Comparison of ENCODE assay signal across 2 cellular contexts in the genomic region with DNA sequence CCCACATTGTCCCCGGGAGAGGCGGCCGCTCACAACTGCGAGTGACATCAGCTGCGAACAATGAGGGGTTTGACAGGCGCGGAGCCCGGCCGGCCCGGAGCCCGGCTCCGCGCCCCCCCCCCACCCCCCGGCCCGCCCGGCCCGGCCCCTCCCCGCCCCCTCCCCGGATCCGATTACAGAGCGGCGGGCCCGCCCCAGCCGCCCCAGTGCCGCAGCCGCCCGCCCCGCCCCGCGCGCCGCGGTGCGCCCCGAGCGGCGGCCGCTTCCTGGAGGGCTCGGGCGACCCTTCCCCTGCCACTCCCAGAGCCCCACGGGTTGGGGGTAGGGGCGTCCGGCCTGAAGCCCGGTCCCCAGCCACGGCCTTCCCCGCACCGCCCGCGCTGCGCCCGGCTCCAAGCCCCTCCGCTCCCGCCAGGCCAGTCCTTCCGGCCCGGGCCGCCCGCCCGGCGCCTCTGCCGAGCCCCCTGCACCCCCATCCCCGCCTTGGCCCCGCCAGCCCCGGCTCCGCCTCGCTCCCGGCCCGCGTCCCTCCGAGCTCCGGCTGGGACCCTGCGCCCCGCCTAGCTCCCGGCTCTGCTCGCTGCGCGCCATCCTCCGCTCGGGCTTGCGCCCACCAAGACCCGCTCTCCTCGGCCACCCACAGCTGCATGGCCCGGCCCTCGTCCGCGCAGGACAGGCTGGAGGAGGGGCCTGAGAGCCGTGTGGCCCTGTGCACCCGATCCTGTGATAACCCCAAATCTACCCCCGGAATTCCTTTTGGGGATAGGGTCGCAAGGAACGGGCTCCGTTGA.
TF ChIP-seq lines count a peak whose summit lies in the region.

A gene (minus strand): TSS at position 71 of the 791 bp plus-strand sequence. CDS start 6,214 bp downstream, outside the sequence.

TF ChIP-seq in HEK293T, 16 proteins besides CTCF, POLR2A, EP300 and RAD21 (continued from another document):
- no peak for TF ChIP-seq ARNT (IDR thresholded peaks at IDR 0.05)

TF ChIP-seq in K562, 482 proteins besides CTCF, POLR2A, EP300 and RAD21 (continued from another document and continues in another):
- TF ChIP-seq, protein P1, sequence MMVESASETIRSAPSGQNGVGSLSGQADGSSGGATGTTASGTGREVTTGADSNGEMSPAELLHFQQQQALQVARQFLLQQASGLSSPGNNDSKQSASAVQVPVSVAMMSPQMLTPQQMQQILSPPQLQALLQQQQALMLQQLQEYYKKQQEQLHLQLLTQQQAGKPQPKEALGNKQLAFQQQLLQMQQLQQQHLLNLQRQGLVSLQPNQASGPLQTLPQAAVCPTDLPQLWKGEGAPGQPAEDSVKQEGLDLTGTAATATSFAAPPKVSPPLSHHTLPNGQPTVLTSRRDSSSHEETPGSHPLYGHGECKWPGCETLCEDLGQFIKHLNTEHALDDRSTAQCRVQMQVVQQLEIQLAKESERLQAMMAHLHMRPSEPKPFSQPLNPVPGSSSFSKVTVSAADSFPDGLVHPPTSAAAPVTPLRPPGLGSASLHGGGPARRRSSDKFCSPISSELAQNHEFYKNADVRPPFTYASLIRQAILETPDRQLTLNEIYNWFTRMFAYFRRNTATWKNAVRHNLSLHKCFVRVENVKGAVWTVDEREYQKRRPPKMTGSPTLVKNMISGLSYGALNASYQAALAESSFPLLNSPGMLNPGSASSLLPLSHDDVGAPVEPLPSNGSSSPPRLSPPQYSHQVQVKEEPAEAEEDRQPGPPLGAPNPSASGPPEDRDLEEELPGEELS (CRISPR knock-in tag; IDR thresholded peaks at IDR 0.05; ENCODE audit: borderline replicate concordance), result no peak
- TF ChIP-seq NCOA4 (IDR thresholded peaks at IDR 0.05; ENCODE audit: partially characterized antibody) (no peak), NCOA1 (IDR thresholded peaks at IDR 0.05; ENCODE audit: low read depth) (no peak), NRF1 (conservative IDR thresholded peaks at IDR 0.05 in 1 of 2, IDR thresholded peaks at IDR 0.05 in 1 of 2) (peak in 1 of 2 experiments; percentile 53; a peak in 2 of 4 replicates), ZNF57 (CRISPR knock-in tag; IDR thresholded peaks at IDR 0.05) (no peak), HMG20B (CRISPR knock-in tag; IDR thresholded peaks at IDR 0.05) (no peak), SMARCA4 (IDR thresholded peaks at IDR 0.05) (no peak), ZFX (CRISPR knock-in tag; IDR thresholded peaks at IDR 0.05) (no peak; the same call in 1 of the 2 replicates), ZNF77 (CRISPR knock-in tag; IDR thresholded peaks at IDR 0.05) (no peak), ZNF75A (CRISPR knock-in tag; IDR thresholded peaks at IDR 0.05) (no peak), KLF1 (tag; IDR thresholded peaks at IDR 0.05) (no peak), KAT7 (CRISPR knock-in tag; IDR thresholded peaks at IDR 0.05; ENCODE audit: borderline replicate concordance) (no peak), ZNF79 (CRISPR knock-in tag; IDR thresholded peaks at IDR 0.05; ENCODE audit: low read depth) (no peak), ZNF717 (CRISPR knock-in tag; IDR thresholded peaks at IDR 0.05) (no peak), ZNF197 (CRISPR knock-in tag; IDR thresholded peaks at IDR 0.05; ENCODE audit: low read depth) (no peak), TRIM28 (IDR thresholded peaks at IDR 0.05) (no peak), PRPF4 (IDR thresholded peaks at IDR 0.05; ENCODE audit: insufficient read depth, low read depth, low read length, poor library complexity, severe bottlenecking) (no peak), PYGO2 (tag; IDR thresholded peaks at IDR 0.05) (no peak), ZNF263 (CRISPR knock-in tag; IDR thresholded peaks at IDR 0.05; ENCODE audit: borderline replicate concordance) (no peak), TEAD4 (IDR thresholded peaks at IDR 0.05; ENCODE audit: low read length) (no peak), TEAD4 (CRISPR knock-in tag; IDR thresholded peaks at IDR 0.05; ENCODE audit: borderline replicate concordance) (no peak), ZNF121 (CRISPR knock-in tag; conservative IDR thresholded peaks at IDR 0.05) (no peak), NR2F6 (CRISPR knock-in tag; IDR thresholded peaks at IDR 0.05) (no peak), ZNF347 (CRISPR knock-in tag; IDR thresholded peaks at IDR 0.05; ENCODE audit: low read depth) (no peak), SNRNP70 (optimal IDR thresholded peaks at IDR 0.05; ENCODE audit: low read depth, low read length) (no peak), FOXJ2 (tag; IDR thresholded peaks at IDR 0.05) (no peak), MAZ (CRISPR knock-in tag; conservative IDR thresholded peaks at IDR 0.05 in 1 of 2, IDR thresholded peaks at IDR 0.05 in 1 of 2) (0 out of 4 replicates have a peak, but pooled peaks of 1 of the 2 experiments have one; percentile 43), TFAM (CRISPR knock-in tag; conservative IDR thresholded peaks at IDR 0.05) (no peak), ZKSCAN3 (CRISPR knock-in tag; IDR thresholded peaks at IDR 0.05) (no peak), RB1 (IDR thresholded peaks at IDR 0.05; ENCODE audit: low read depth) (peak; percentile 56), SIX5 (IDR thresholded peaks at IDR 0.05; ENCODE audit: borderline replicate concordance in 1 of 2, insufficient read depth in 1 of 2, low read depth in 1 of 2, low read length in 2 of 2) (no peak), HNRNPLL (IDR thresholded peaks at IDR 0.05; ENCODE audit: low read depth, low read length, poor library complexity, severe bottlenecking) (no peak), ZFPM2 (CRISPR knock-in tag; IDR thresholded peaks at IDR 0.05) (no peak), PPARD (CRISPR knock-in tag; IDR thresholded peaks at IDR 0.05) (no peak), KAT8 (IDR thresholded peaks at IDR 0.05; ENCODE audit: low read depth) (no peak), BRD4 (IDR thresholded peaks at IDR 0.05) (no peak), SLC30A9 (CRISPR knock-in tag; IDR thresholded peaks at IDR 0.05) (no peak), XRCC5 (IDR thresholded peaks at IDR 0.05; ENCODE audit: low read depth, low read length) (no peak), ILF3 (IDR thresholded peaks at IDR 0.05; ENCODE audit: borderline replicate concordance) (no peak)
- TF ChIP-seq, protein P2, sequence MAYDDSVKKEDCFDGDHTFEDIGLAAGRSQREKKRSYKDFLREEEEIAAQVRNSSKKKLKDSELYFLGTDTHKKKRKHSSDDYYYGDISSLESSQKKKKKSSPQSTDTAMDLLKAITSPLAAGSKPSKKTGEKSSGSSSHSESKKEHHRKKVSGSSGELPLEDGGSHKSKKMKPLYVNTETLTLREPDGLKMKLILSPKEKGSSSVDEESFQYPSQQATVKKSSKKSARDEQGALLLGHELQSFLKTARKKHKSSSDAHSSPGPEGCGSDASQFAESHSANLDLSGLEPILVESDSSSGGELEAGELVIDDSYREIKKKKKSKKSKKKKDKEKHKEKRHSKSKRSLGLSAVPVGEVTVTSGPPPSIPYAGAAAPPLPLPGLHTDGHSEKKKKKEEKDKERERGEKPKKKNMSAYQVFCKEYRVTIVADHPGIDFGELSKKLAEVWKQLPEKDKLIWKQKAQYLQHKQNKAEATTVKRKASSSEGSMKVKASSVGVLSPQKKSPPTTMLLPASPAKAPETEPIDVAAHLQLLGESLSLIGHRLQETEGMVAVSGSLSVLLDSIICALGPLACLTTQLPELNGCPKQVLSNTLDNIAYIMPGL (CRISPR knock-in tag; IDR thresholded peaks at IDR 0.05), result no peak
- TF ChIP-seq, protein P3, sequence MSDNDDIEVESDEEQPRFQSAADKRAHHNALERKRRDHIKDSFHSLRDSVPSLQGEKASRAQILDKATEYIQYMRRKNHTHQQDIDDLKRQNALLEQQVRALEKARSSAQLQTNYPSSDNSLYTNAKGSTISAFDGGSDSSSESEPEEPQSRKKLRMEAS (CRISPR knock-in tag; IDR thresholded peaks at IDR 0.05), result no peak
- TF ChIP-seq, protein P4, sequence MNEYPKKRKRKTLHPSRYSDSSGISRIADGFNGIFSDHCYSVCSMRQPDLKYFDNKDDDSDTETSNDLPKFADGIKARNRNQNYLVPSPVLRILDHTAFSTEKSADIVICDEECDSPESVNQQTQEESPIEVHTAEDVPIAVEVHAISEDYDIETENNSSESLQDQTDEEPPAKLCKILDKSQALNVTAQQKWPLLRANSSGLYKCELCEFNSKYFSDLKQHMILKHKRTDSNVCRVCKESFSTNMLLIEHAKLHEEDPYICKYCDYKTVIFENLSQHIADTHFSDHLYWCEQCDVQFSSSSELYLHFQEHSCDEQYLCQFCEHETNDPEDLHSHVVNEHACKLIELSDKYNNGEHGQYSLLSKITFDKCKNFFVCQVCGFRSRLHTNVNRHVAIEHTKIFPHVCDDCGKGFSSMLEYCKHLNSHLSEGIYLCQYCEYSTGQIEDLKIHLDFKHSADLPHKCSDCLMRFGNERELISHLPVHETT (CRISPR knock-in tag; conservative IDR thresholded peaks at IDR 0.05 in 1 of 2, IDR thresholded peaks at IDR 0.05 in 1 of 2), result 0 out of 4 replicates have a peak, but pooled peaks of 1 of the 2 experiments have one; percentile 25
- TF ChIP-seq, protein P5, sequence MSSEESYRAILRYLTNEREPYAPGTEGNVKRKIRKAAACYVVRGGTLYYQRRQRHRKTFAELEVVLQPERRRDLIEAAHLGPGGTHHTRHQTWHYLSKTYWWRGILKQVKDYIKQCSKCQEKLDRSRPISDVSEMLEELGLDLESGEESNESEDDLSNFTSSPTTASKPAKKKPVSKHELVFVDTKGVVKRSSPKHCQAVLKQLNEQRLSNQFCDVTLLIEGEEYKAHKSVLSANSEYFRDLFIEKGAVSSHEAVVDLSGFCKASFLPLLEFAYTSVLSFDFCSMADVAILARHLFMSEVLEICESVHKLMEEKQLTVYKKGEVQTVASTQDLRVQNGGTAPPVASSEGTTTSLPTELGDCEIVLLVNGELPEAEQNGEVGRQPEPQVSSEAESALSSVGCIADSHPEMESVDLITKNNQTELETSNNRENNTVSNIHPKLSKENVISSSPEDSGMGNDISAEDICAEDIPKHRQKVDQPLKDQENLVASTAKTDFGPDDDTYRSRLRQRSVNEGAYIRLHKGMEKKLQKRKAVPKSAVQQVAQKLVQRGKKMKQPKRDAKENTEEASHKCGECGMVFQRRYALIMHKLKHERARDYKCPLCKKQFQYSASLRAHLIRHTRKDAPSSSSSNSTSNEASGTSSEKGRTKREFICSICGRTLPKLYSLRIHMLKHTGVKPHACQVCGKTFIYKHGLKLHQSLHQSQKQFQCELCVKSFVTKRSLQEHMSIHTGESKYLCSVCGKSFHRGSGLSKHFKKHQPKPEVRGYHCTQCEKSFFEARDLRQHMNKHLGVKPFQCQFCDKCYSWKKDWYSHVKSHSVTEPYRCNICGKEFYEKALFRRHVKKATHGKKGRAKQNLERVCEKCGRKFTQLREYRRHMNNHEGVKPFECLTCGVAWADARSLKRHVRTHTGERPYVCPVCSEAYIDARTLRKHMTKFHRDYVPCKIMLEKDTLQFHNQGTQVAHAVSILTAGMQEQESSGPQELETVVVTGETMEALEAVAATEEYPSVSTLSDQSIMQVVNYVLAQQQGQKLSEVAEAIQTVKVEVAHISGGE (CRISPR knock-in tag; IDR thresholded peaks at IDR 0.05), result no peak; a peak in 1 of 6 replicates
- TF ChIP-seq, protein P6, sequence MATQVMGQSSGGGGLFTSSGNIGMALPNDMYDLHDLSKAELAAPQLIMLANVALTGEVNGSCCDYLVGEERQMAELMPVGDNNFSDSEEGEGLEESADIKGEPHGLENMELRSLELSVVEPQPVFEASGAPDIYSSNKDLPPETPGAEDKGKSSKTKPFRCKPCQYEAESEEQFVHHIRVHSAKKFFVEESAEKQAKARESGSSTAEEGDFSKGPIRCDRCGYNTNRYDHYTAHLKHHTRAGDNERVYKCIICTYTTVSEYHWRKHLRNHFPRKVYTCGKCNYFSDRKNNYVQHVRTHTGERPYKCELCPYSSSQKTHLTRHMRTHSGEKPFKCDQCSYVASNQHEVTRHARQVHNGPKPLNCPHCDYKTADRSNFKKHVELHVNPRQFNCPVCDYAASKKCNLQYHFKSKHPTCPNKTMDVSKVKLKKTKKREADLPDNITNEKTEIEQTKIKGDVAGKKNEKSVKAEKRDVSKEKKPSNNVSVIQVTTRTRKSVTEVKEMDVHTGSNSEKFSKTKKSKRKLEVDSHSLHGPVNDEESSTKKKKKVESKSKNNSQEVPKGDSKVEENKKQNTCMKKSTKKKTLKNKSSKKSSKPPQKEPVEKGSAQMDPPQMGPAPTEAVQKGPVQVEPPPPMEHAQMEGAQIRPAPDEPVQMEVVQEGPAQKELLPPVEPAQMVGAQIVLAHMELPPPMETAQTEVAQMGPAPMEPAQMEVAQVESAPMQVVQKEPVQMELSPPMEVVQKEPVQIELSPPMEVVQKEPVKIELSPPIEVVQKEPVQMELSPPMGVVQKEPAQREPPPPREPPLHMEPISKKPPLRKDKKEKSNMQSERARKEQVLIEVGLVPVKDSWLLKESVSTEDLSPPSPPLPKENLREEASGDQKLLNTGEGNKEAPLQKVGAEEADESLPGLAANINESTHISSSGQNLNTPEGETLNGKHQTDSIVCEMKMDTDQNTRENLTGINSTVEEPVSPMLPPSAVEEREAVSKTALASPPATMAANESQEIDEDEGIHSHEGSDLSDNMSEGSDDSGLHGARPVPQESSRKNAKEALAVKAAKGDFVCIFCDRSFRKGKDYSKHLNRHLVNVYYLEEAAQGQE (CRISPR knock-in tag; IDR thresholded peaks at IDR 0.05; ENCODE audit: low read depth), result 0 out of 2 replicates have a peak, but pooled peaks have one; percentile 51
- TF ChIP-seq, protein P7, sequence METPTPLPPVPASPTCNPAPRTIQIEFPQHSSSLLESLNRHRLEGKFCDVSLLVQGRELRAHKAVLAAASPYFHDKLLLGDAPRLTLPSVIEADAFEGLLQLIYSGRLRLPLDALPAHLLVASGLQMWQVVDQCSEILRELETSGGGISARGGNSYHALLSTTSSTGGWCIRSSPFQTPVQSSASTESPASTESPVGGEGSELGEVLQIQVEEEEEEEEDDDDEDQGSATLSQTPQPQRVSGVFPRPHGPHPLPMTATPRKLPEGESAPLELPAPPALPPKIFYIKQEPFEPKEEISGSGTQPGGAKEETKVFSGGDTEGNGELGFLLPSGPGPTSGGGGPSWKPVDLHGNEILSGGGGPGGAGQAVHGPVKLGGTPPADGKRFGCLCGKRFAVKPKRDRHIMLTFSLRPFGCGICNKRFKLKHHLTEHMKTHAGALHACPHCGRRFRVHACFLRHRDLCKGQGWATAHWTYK (CRISPR knock-in tag; IDR thresholded peaks at IDR 0.05), result no peak
- TF ChIP-seq, protein P8, sequence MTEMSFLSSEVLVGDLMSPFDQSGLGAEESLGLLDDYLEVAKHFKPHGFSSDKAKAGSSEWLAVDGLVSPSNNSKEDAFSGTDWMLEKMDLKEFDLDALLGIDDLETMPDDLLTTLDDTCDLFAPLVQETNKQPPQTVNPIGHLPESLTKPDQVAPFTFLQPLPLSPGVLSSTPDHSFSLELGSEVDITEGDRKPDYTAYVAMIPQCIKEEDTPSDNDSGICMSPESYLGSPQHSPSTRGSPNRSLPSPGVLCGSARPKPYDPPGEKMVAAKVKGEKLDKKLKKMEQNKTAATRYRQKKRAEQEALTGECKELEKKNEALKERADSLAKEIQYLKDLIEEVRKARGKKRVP (CRISPR knock-in tag; IDR thresholded peaks at IDR 0.05), result no peak
